ENCODE assay signal across 34 cellular contexts in genomic region chr4:64533159-64533558, GRCh38.
"Had no signal": no experiment of that assay in that cellular context is flagged by ENCODE, and none has a peak within 500 bp of the region (broad histone marks: within the 10 kb centered on the region; RNA-seq: fewer than 3 reads in every experiment).

No MANE protein-coding gene starts in this region.

- DNase-seq: activated B cell treated with CpG ODN at 0.5 μM for 24 hours; activated CD4-positive, alpha-beta memory T cell treated with anti-CD3 and anti-CD28 coated beads for 36 hours; activated CD4-positive, alpha-beta T cell treated with anti-CD3 and anti-CD28 coated beads for 4 hours; activated CD4-positive, alpha-beta T cell treated with anti-CD3 and anti-CD28 coated beads, Interleukin-2, amount 10 ng/mL, durations not matched to agents 24 days and 14 days; activated CD4-positive, alpha-beta T cell treated with anti-CD3 and anti-CD28 coated beads, Interleukin-2, amount 50 U/mL, for 1 hour; activated CD4-positive, alpha-beta T cell treated with anti-CD3 and anti-CD28 coated beads, Interleukin-2, amount 50 U/mL, for 4 hours; activated CD4-positive, CD25-positive, alpha-beta regulatory T cell treated with anti-CD3 and anti-CD28 coated beads, Interleukin-2, amount 50 U/mL, for 72 hours; activated CD8-positive, alpha-beta memory T cell treated with anti-CD3 and anti-CD28 coated beads, Interleukin-2, amount 50 U/mL, for 4 hours; activated CD8-positive, alpha-beta T cell treated with anti-CD3 and anti-CD28 coated beads for 36 hours; activated effector memory CD4-positive, alpha-beta T cell treated with anti-CD3 and anti-CD28 coated beads, Interleukin-2, amount 50 U/mL, for 16 hours; activated gamma-delta T cell treated with Interleukin-2 at 50 U/mL for 16 hours; activated naive CD4-positive, alpha-beta T cell; activated naive CD4-positive, alpha-beta T cell treated with anti-CD3 and anti-CD28 coated beads for 36 hours; activated naive CD4-positive, alpha-beta T cell treated with anti-CD3 and anti-CD28 coated beads, Interleukin-2, amount 50 U/mL, for 16 hours; activated naive CD8-positive, alpha-beta T cell treated with anti-CD3 and anti-CD28 coated beads for 36 hours; activated T-cell treated with anti-CD3 and anti-CD28 coated beads for 4 hours; activated T-cell treated with anti-CD3 and anti-CD28 coated beads, Interleukin-2, amount 50 U/mL, for 1 hour; activated T-cell treated with anti-CD3 and anti-CD28 coated beads, Interleukin-2, amount 50 U/mL, for 4 hours; activated T-cell treated with anti-CD3 and anti-CD28 coated beads, Interleukin-2, amount 50 U/mL, for 72 hours; adrenal gland; amniotic stem cell; aorta; body of pancreas; brain microvascular endothelial cell; central memory CD4-positive, alpha-beta T cell; T-helper 1 cell; T-helper 2 cell; T-helper 9 cell had no signal

- H3K4me3 ChIP-seq: adrenal gland, body of pancreas, breast epithelium had no signal

- H3K4me1 ChIP-seq: adrenal gland, body of pancreas, breast epithelium had no signal

- H3K27me3 ChIP-seq: body of pancreas, brain microvascular endothelial cell, breast epithelium had no signal

- FAIRE-seq: astrocyte, TTC549 had no signal

- H3K27ac ChIP-seq: adrenal gland, body of pancreas, brain microvascular endothelial cell, breast epithelium, VCaP had no signal

- ATAC-seq: activated CD8-positive, alpha-beta T cell treated with anti-CD3 and anti-CD28 coated beads for 36 hours; activated naive CD4-positive, alpha-beta T cell treated with anti-CD3 and anti-CD28 coated beads, Interleukin-2, amount 50 U/mL, for 72 hours; activated T-cell treated with anti-CD3 and anti-CD28 coated beads, Interleukin-2, amount 50 U/mL, for 4 hours; activated T-cell treated with anti-CD3 and anti-CD28 coated beads, Interleukin-2, amount 50 U/mL, for 72 hours; activated T-helper 17 cell treated with anti-CD3 and anti-CD28 coated beads, Interleukin-2, amount 50 U/mL, for 72 hours; body of pancreas had no signal

- H3K9me3 ChIP-seq: adrenal gland, body of pancreas, breast epithelium had no signal

- H3K36me3 ChIP-seq: adrenal gland, brain microvascular endothelial cell, breast epithelium had no signal
